In the genomic region with DNA sequence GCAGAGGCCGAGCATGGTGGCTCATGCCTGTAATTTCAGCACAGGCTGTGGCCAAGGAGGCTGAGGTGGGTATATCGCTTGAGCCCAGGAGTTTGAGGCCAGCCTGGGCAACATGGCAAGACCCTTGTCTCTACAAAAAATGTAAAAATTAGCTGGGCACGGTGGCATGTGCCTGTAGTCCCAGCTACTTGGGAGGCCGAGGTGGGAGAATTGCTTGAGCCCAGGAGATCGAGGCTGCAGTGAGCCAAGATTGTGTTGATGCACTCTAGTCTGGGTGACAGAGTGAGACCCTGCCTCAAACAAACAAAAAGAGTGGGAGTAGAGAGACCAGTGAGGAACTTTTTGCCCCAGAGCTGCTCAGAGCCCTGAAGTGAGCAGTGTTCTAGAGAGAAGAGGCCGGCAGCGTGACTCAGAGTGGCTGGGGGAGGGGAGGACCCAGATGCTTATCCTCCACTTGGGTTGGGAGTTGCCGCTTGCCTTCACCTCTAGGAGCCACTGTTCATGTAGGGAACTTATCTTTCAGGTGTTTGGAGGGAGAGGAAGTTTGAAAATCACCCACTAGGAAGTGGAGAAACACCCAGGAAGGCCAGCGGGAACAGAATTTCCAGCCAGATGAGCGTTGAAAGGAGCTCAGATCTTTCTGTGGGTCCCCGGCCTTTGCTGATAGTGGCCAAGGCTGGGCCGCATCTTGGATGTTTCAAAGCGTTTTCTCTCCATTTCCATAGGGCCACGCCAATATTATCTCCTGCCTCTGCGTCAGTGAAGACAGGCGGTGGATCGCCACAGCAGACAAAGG, we compare ENCODE assay signal across 1 cellular context.
TF ChIP-seq lines count a peak whose summit lies in the region.

No MANE protein-coding gene starts in this region.

TF ChIP-seq in K562, 482 proteins besides CTCF, POLR2A, EP300 and RAD21 (continued from another document and continues in another):
- TF ChIP-seq, protein P1, sequence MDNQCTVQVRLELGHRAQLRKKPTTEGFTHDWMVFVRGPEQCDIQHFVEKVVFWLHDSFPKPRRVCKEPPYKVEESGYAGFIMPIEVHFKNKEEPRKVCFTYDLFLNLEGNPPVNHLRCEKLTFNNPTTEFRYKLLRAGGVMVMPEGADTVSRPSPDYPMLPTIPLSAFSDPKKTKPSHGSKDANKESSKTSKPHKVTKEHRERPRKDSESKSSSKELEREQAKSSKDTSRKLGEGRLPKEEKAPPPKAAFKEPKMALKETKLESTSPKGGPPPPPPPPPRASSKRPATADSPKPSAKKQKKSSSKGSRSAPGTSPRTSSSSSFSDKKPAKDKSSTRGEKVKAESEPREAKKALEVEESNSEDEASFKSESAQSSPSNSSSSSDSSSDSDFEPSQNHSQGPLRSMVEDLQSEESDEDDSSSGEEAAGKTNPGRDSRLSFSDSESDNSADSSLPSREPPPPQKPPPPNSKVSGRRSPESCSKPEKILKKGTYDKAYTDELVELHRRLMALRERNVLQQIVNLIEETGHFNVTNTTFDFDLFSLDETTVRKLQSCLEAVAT (IDR thresholded peaks at IDR 0.05), result peak; percentile 24 to 59; a peak in 2 of 4 replicates
- TF ChIP-seq, protein P2, sequence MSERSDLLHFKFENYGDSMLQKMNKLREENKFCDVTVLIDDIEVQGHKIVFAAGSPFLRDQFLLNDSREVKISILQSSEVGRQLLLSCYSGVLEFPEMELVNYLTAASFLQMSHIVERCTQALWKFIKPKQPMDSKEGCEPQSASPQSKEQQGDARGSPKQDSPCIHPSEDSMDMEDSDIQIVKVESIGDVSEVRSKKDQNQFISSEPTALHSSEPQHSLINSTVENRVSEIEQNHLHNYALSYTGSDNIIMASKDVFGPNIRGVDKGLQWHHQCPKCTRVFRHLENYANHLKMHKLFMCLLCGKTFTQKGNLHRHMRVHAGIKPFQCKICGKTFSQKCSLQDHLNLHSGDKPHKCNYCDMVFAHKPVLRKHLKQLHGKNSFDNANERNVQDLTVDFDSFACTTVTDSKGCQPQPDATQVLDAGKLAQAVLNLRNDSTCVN (CRISPR knock-in tag; IDR thresholded peaks at IDR 0.05), result peak; percentile 29; the same call in 1 of the 2 replicates
- TF ChIP-seq TGIF2 (CRISPR knock-in tag; IDR thresholded peaks at IDR 0.05), result no peak
- TF ChIP-seq, protein P3, sequence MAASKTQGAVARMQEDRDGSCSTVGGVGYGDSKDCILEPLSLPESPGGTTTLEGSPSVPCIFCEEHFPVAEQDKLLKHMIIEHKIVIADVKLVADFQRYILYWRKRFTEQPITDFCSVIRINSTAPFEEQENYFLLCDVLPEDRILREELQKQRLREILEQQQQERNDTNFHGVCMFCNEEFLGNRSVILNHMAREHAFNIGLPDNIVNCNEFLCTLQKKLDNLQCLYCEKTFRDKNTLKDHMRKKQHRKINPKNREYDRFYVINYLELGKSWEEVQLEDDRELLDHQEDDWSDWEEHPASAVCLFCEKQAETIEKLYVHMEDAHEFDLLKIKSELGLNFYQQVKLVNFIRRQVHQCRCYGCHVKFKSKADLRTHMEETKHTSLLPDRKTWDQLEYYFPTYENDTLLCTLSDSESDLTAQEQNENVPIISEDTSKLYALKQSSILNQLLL (CRISPR knock-in tag; IDR thresholded peaks at IDR 0.05; ENCODE audit: borderline replicate concordance), result no peak
- TF ChIP-seq MCM2 (IDR thresholded peaks at IDR 0.05; ENCODE audit: low read depth), result no peak
- TF ChIP-seq, protein P4, sequence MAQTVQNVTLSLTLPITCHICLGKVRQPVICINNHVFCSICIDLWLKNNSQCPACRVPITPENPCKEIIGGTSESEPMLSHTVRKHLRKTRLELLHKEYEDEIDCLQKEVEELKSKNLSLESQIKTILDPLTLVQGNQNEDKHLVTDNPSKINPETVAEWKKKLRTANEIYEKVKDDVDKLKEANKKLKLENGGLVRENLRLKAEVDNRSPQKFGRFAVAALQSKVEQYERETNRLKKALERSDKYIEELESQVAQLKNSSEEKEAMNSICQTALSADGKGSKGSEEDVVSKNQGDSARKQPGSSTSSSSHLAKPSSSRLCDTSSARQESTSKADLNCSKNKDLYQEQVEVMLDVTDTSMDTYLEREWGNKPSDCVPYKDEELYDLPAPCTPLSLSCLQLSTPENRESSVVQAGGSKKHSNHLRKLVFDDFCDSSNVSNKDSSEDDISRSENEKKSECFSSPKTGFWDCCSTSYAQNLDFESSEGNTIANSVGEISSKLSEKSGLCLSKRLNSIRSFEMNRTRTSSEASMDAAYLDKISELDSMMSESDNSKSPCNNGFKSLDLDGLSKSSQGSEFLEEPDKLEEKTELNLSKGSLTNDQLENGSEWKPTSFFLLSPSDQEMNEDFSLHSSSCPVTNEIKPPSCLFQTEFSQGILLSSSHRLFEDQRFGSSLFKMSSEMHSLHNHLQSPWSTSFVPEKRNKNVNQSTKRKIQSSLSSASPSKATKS (CRISPR knock-in tag; IDR thresholded peaks at IDR 0.05), result no peak
- peak; percentile 61 for TF ChIP-seq ETV1 (tag; conservative IDR thresholded peaks at IDR 0.05; ENCODE audit: low read depth)
- TF ChIP-seq, protein P5, sequence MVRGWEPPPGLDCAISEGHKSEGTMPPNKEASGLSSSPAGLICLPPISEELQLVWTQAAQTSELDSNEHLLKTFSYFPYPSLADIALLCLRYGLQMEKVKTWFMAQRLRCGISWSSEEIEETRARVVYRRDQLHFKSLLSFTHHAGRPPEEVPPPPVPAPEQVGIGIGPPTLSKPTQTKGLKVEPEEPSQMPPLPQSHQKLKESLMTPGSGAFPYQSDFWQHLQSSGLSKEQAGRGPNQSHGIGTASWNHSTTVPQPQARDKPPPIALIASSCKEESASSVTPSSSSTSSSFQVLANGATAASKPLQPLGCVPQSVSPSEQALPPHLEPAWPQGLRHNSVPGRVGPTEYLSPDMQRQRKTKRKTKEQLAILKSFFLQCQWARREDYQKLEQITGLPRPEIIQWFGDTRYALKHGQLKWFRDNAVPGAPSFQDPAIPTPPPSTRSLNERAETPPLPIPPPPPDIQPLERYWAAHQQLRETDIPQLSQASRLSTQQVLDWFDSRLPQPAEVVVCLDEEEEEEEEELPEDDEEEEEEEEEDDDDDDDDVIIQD (CRISPR knock-in tag; IDR thresholded peaks at IDR 0.05), result 0 out of 2 replicates have a peak, but pooled peaks have one; percentile 38
- peak; percentile 65; the same call in 1 of the 2 replicates for TF ChIP-seq E2F3 (CRISPR knock-in tag; IDR thresholded peaks at IDR 0.05)
- TF ChIP-seq NONO (IDR thresholded peaks at IDR 0.05; ENCODE audit: low read depth in 2 of 2, low read length in 1 of 2), result no peak
- TF ChIP-seq, protein P6, sequence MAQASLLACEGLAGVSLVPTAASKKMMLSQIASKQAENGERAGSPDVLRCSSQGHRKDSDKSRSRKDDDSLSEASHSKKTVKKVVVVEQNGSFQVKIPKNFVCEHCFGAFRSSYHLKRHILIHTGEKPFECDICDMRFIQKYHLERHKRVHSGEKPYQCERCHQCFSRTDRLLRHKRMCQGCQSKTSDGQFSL (CRISPR knock-in tag; IDR thresholded peaks at IDR 0.05), result no peak
- TF ChIP-seq, protein P6 (tag; IDR thresholded peaks at IDR 0.05), result peak in 1 of 2 experiments; percentile 80; a peak in 2 of 4 replicates
- no peak for TF ChIP-seq FUS (optimal IDR thresholded peaks at IDR 0.05; ENCODE audit: low read depth, low read length)
- TF ChIP-seq MCM3 (IDR thresholded peaks at IDR 0.05), result no peak
- TF ChIP-seq ARID1B (IDR thresholded peaks at IDR 0.05), result peak; percentile 91
- no peak for TF ChIP-seq ZNF217 (CRISPR knock-in tag; IDR thresholded peaks at IDR 0.05)
- TF ChIP-seq, protein P7, sequence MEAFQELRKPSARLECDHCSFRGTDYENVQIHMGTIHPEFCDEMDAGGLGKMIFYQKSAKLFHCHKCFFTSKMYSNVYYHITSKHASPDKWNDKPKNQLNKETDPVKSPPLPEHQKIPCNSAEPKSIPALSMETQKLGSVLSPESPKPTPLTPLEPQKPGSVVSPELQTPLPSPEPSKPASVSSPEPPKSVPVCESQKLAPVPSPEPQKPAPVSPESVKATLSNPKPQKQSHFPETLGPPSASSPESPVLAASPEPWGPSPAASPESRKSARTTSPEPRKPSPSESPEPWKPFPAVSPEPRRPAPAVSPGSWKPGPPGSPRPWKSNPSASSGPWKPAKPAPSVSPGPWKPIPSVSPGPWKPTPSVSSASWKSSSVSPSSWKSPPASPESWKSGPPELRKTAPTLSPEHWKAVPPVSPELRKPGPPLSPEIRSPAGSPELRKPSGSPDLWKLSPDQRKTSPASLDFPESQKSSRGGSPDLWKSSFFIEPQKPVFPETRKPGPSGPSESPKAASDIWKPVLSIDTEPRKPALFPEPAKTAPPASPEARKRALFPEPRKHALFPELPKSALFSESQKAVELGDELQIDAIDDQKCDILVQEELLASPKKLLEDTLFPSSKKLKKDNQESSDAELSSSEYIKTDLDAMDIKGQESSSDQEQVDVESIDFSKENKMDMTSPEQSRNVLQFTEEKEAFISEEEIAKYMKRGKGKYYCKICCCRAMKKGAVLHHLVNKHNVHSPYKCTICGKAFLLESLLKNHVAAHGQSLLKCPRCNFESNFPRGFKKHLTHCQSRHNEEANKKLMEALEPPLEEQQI (IDR thresholded peaks at IDR 0.05), result no peak
- TF ChIP-seq ZNF76 (CRISPR knock-in tag; IDR thresholded peaks at IDR 0.05; ENCODE audit: borderline replicate concordance), result peak; percentile 85; the same call in 1 of the 2 replicates
- TF ChIP-seq MXI1 (IDR thresholded peaks at IDR 0.05; ENCODE audit: low read depth, low read length), result no peak
- TF ChIP-seq, protein P8, sequence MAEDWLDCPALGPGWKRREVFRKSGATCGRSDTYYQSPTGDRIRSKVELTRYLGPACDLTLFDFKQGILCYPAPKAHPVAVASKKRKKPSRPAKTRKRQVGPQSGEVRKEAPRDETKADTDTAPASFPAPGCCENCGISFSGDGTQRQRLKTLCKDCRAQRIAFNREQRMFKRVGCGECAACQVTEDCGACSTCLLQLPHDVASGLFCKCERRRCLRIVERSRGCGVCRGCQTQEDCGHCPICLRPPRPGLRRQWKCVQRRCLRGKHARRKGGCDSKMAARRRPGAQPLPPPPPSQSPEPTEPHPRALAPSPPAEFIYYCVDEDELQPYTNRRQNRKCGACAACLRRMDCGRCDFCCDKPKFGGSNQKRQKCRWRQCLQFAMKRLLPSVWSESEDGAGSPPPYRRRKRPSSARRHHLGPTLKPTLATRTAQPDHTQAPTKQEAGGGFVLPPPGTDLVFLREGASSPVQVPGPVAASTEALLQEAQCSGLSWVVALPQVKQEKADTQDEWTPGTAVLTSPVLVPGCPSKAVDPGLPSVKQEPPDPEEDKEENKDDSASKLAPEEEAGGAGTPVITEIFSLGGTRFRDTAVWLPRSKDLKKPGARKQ (CRISPR knock-in tag; IDR thresholded peaks at IDR 0.05), result no peak
- no peak for TF ChIP-seq LARP7 (IDR thresholded peaks at IDR 0.05)
- TF ChIP-seq ZNF133 (CRISPR knock-in tag; IDR thresholded peaks at IDR 0.05), result no peak
- peak; percentile 73; the same call in 1 of the 2 replicates for TF ChIP-seq POLR2H (tag; IDR thresholded peaks at IDR 0.05; ENCODE audit: low read depth)
- TF ChIP-seq, protein P9, sequence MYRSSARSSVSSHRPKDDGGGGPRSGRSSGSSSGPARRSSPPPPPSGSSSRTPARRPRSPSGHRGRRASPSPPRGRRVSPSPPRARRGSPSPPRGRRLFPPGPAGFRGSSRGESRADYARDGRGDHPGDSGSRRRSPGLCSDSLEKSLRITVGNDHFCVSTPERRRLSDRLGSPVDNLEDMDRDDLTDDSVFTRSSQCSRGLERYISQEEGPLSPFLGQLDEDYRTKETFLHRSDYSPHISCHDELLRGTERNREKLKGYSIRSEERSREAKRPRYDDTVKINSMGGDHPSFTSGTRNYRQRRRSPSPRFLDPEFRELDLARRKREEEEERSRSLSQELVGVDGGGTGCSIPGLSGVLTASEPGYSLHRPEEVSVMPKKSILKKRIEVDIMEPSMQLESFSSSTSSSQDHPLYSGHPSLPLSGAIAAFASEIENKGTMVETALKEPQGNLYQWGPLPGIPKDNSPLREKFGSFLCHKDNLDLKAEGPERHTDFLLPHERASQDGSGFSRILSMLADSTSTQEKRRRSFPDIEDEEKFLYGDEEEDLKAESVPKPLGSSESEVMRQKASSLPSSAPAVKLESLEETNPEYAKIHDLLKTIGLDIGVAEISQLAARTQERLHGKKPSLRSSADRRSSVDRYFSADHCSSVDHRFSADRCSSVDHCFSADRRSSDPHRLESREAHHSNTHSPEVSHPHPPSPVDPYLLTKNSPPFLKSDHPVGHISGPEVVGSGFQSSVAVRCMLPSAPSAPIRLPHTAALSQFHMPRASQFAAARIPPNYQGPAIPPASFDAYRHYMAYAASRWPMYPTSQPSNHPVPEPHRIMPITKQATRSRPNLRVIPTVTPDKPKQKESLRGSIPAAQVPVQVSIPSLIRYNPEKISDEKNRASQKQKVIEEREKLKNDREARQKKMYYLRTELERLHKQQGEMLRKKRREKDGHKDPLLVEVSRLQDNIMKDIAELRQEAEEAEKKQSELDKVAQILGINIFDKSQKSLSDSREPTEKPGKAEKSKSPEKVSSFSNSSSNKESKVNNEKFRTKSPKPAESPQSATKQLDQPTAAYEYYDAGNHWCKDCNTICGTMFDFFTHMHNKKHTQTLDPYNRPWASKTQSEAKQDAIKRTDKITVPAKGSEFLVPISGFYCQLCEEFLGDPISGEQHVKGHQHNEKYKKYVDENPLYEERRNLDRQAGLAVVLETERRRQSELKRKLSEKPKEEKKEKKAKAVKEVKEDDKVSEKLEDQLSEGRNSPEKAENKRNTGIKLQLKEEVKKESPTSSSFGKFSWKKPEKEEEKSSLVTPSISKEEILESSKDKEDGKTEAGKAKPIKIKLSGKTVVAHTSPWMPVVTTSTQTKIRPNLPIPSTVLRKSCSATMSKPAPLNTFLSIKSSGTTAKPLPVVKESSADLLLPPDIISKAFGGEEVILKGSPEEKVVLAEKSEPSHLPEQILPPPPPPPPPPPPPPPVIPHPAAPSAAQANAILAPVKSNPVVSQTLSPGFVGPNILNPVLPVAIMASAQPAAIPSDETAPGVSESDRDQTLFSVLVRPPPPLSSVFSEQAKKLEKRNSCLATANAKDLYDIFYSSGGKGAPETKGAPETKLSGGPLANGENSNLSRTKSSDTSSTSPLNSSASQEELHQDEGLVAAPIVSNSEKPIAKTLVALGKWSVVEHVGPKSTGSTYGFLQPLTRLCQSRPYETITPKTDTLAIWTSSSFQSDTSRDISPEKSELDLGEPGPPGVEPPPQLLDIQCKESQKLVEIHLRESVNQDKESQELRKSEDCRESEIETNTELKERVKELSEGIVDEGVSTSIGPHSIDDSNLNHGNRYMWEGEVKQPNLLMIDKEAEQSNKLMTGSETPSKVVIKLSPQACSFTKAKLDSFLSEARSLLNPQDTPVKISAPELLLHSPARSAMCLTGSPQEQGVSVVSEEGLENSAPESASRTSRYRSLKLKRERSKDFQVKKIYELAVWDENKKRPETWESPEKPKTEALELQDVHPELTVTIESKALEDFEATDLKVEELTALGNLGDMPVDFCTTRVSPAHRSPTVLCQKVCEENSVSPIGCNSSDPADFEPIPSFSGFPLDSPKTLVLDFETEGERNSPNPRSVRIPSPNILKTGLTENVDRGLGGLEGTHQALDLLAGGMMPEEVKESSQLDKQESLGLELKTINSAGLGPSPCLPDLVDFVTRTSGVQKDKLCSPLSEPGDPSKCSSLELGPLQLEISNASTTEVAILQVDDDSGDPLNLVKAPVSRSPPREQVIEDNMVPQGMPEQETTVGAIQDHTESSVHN (IDR thresholded peaks at IDR 0.05; ENCODE audit: borderline replicate concordance in 1 of 2, low read depth in 1 of 2), result no peak
- TF ChIP-seq RNF2 (IDR thresholded peaks at IDR 0.05), result peak; percentile 97
- TF ChIP-seq ZBTB1 (CRISPR knock-in tag; IDR thresholded peaks at IDR 0.05; ENCODE audit: borderline replicate concordance, low read depth), result no peak
